8 cellular contexts compared by ENCODE assay signal in genomic region chr3:46882377-46883015, GRCh38. TPM values are rescaled to one million over a fixed set of nuclear protein-coding genes. Genes with fewer than 3 reads are reported as not detected.
DNase-seq lines count a peak whose midpoint lies in the region; ATAC-seq and TF ChIP-seq lines count a peak whose summit lies in the region.

No MANE protein-coding gene starts in this region.

- H3K27me3 ChIP-seq in heart right ventricle = peaks cover 4 to 59% (median 35%) of the 10 kb centered on the region in 7 donors

- no peaks in the 10 kb centered on the region for H3K4me1 Mint-ChIP-seq in activated CD8-positive, alpha-beta memory T cell treated with anti-CD3 and anti-CD28 coated beads, Interleukin-2, amount 10 ng/mL, durations not matched to agents 7 days and 5 days

- peak overlapping the region; percentile 51 to 69 (median 64) for H3K4me3 ChIP-seq in heart right ventricle

- no peaks in the 10 kb centered on the region for H3K36me3 Mint-ChIP-seq in activated CD8-positive, alpha-beta memory T cell treated with anti-CD3 and anti-CD28 coated beads, Interleukin-2, amount 10 ng/mL, durations not matched to agents 7 days and 5 days

- peaks cover 61% of the 10 kb centered on the region for H3K27me3 Mint-ChIP-seq in activated CD8-positive, alpha-beta memory T cell treated with anti-CD3 and anti-CD28 coated beads, Interleukin-2, amount 10 ng/mL, durations not matched to agents 7 days and 5 days

- H3K4me3 Mint-ChIP-seq in activated CD8-positive, alpha-beta memory T cell treated with anti-CD3 and anti-CD28 coated beads, Interleukin-2, amount 10 ng/mL, durations not matched to agents 7 days and 5 days = peak overlapping the region; percentile 33

- H3K9me3 ChIP-seq in heart right ventricle = no peaks in the 10 kb centered on the region

- H3K27ac ChIP-seq in heart right ventricle = peak overlapping the region; percentile 50 to 81 (median 78)

- CTCF ChIA-PET in activated CD8-positive, alpha-beta memory T cell treated with anti-CD3 and anti-CD28 coated beads, Interleukin-2, amount 10 ng/mL, durations not matched to agents 7 days and 5 days (lab: Charles Lee) = interaction anchor here (0.9 to 1.6 kb wide), 4 partner anchors 12 to 27 kb away, joined by 3 to 6 read pairs (median 3); no protein-coding TSS in a partner anchor

- H3K9me3 Mint-ChIP-seq in activated CD8-positive, alpha-beta memory T cell treated with anti-CD3 and anti-CD28 coated beads, Interleukin-2, amount 10 ng/mL, durations not matched to agents 7 days and 5 days (ENCODE audit: low read depth) = no peaks in the 10 kb centered on the region

- intact Hi-C loops in heart right ventricle (cut with DNase I) = no loop called here

- no peak overlapping the region for H3K27ac Mint-ChIP-seq in activated CD8-positive, alpha-beta memory T cell treated with anti-CD3 and anti-CD28 coated beads, Interleukin-2, amount 10 ng/mL, durations not matched to agents 7 days and 5 days

- peaks cover 4 to 39% (median 23%) of the 10 kb centered on the region in 9 donors for H3K4me1 ChIP-seq in heart right ventricle

- 1% methylated on average over 63 to 67 of the region's 67 CpGs for WGBS in heart right ventricle, 2 donors

- no peaks in the 10 kb centered on the region for H3K36me3 ChIP-seq in heart right ventricle

- TF ChIP-seq CTCF in heart right ventricle (IDR thresholded peaks at IDR 0.05) = no peak

- DNase-seq in NOMO-1 (lab: John Stamatoyannopoulos, UW; ENCODE audit: unreplicated experiment in 2 of 2) = peak; percentile 16 to 21
- DNase-seq in NOMO-1 treated with DMSO at 0.1 percent for 48 hours (lab: John Stamatoyannopoulos, UW; ENCODE audit: unreplicated experiment) = no peak
- DNase-seq in activated CD8-positive, alpha-beta memory T cell treated with anti-CD3 and anti-CD28 coated beads, Interleukin-2, amount 10 ng/mL, durations not matched to agents 7 days and 5 days = no peak
- DNase-seq in heart right ventricle = no peak
- DNase-seq in retina = peak; percentile 82
- no peak for DNase-seq in hepatic stellate cell (ENCODE audit: low spot score)
- DNase-seq in stimulated activated naive CD4-positive, alpha-beta T cell treated with Interleukin-2 at 50 U/mL for 16 hours (lab: John Stamatoyannopoulos, UW) = no peak

- ATAC-seq in activated CD8-positive, alpha-beta memory T cell treated with anti-CD3 and anti-CD28 coated beads, Interleukin-2, amount 10 ng/mL, durations not matched to agents 7 days and 5 days = peak; percentile 22
- ATAC-seq in heart right ventricle (peak; percentile 28 to 50 (median 38)), GM19328 (IDR thresholded peaks at IDR 0.05; ENCODE audit: unreplicated experiment) (no peak)

RNA-seq across cellular contexts. Expression of gene PTH1R, which starts 5.0 kb away (rescaled TPM):
- total RNA-seq in activated CD8-positive, alpha-beta memory T cell treated with anti-CD3 and anti-CD28 coated beads, Interleukin-2, amount 10 ng/mL, durations not matched to agents 7 days and 5 days = not detected
- total RNA-seq in heart right ventricle = 10 to 100 TPM in 2 of 10 donors, 1 to 10 TPM in 8; 1.5 to 18.5 (median 3.0) TPM
- 10 to 100 TPM; 12.8 to 89.8 TPM for polyA plus RNA-seq in heart right ventricle

RNA-seq across cellular contexts. Expression of gene MYL3, which starts 19.3 kb away (rescaled TPM):
- not detected for total RNA-seq in activated CD8-positive, alpha-beta memory T cell treated with anti-CD3 and anti-CD28 coated beads, Interleukin-2, amount 10 ng/mL, durations not matched to agents 7 days and 5 days
- 1,000 to 10,000 TPM; 5,377 to 9,904 (median 7,431) TPM for total RNA-seq in heart right ventricle
- polyA plus RNA-seq in heart right ventricle = 1,000 to 10,000 TPM; 7,541 to 8,578 TPM

Comparison
In these comparisons a context has a peak if more than half of its experiments do, and no peak if none do; other contexts are left out.
1. DNase-seq: peak in NOMO-1 (2 of 2) and retina (single experiment); none in NOMO-1 treated with DMSO at 0.1 percent for 48 hours (single experiment), activated CD8-positive, alpha-beta memory T cell treated with anti-CD3 and anti-CD28 coated beads, Interleukin-2, amount 10 ng/mL, durations not matched to agents 7 days and 5 days (single experiment), heart right ventricle (0 of 2), hepatic stellate cell (single experiment) and stimulated activated naive CD4-positive, alpha-beta T cell treated with Interleukin-2 at 50 U/mL for 16 hours (single experiment).
2. RNA of gene MYL3, which starts 19.3 kb away (total RNA-seq): 5,377 to 9,904 TPM in heart right ventricle; not detected in activated CD8-positive, alpha-beta memory T cell treated with anti-CD3 and anti-CD28 coated beads, Interleukin-2, amount 10 ng/mL, durations not matched to agents 7 days and 5 days; every median in the first group is over 1,000 times any median in the second.